In the genomic region with DNA sequence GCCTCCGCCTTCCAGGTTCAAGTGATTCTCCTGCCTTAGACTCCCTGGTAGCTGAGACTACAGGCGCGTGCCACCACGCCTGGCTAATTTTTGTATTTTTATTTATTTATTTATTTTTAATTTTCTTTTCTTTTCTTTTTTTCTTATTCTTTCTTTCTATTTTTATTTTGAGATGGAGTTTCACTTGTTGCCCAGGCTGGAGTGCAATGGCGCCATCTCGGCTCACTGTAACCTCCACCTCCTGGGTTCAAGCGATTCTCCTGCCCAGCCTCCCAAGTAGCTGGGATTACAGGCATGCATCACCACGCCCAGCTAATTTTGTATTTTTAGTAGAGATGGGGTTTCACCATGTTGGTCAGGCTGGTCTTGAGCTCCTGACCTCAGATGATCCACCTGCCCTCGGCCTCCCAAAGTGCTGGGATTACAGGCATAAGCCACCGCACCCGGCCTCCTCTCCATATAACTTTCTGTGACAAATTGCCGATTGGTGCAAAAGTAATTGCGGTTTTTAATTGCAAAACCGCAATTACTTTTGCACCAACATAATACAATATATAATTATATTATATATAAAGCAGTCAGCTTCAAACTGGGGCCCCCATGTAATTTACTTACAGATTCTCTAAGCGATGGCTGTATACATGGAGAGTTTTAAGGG, we compare ENCODE assay signal across 7 cellular contexts. TPM values are rescaled to one million over a fixed set of nuclear protein-coding genes. Genes with fewer than 3 reads are reported as not detected.
DNase-seq lines count a peak whose midpoint lies in the region; ATAC-seq, FAIRE-seq and TF ChIP-seq lines count a peak whose summit lies in the region.
"Not testable (repeated sequence)": the region's sequence is repeated elsewhere in the genome, so short reads cannot be mapped to it uniquely, and the experiment has no call there.
"Had no signal": no experiment of that assay in that cellular context is flagged by ENCODE, and none has a peak within 500 bp of the region (broad histone marks: within the 10 kb centered on the region; RNA-seq: fewer than 3 reads in every experiment).

No MANE protein-coding gene starts in this region.

- peak overlapping the region; percentile 24 for H3K4me3 Mint-ChIP-seq in activated T-cell treated with anti-CD3 and anti-CD28 coated beads, Interleukin-2, amount 50 U/mL, for 4 hours
- H3K4me3 Mint-ChIP-seq in effector memory CD8-positive, alpha-beta T cell = peak overlapping the region; percentile 38 to 63
- peak overlapping the region; percentile 36 for H3K4me3 Mint-ChIP-seq in natural killer cell treated with Interleukin-12 subunit alpha and Interleukin-12 subunit beta and Interleukin-15 and Interleukin-18, amount 100 ng/mL, for 72 hours

- WGBS in GM12878 (ENCODE audit: insufficient coverage, insufficient replicate concordance, low lambda C conversion rate, missing lambda C conversion rate) = 94% methylated on average over 15 of the region's 15 CpGs

- not testable (repeated sequence) for BruUV-seq in GM12878 (replicated peaks; lab: Mats Ljungman, UMichigan)

- not testable (repeated sequence) for H3K9me3 ChIP-seq in DND-41 (ENCODE audit: insufficient read depth, low read length, severe bottlenecking); Loucy (ENCODE audit: insufficient read depth, low read depth, low read length); GM12878 (replicated peaks; ENCODE audit: control insufficient read depth, insufficient read depth, low read length)

- H3K36me3 ChIP-seq in DND-41 (ENCODE audit: insufficient read depth, low read length) (peaks cover 19% of the 10 kb centered on the region), Loucy (ENCODE audit: insufficient read depth, low read length) (peaks cover 13% of the 10 kb centered on the region)
- not testable (repeated sequence) for H3K36me3 ChIP-seq in GM12878 (ENCODE audit: control insufficient read depth in 2 of 2, insufficient read depth in 2 of 2, low read length in 1 of 2)

- TF ChIP-seq RAD21 in GM12878 (IDR thresholded peaks at IDR 0.05; ENCODE audit: insufficient read depth, low read depth, low read length) = not testable (repeated sequence)

- H3F3A ChIP-seq in Loucy (ENCODE audit: low read depth) = not testable (repeated sequence)

- not testable (repeated sequence) for H3K27me3 ChIP-seq in DND-41 (ENCODE audit: insufficient read depth, low read length, poor library complexity); GM12878 (replicated peaks in 1 of 2; ENCODE audit: control insufficient read depth in 2 of 2, insufficient read depth in 2 of 2, low read length in 1 of 2)
- H3K27me3 ChIP-seq in Loucy (ENCODE audit: insufficient read depth, low read length, poor library complexity, severe bottlenecking) = peaks cover 19% of the 10 kb centered on the region

- H3K36me3 Mint-ChIP-seq in activated T-cell treated with anti-CD3 and anti-CD28 coated beads, Interleukin-2, amount 50 U/mL, for 4 hours (ENCODE audit: insufficient read depth) = peaks cover 11% of the 10 kb centered on the region
- peaks cover 25% of the 10 kb centered on the region for H3K36me3 Mint-ChIP-seq in effector memory CD8-positive, alpha-beta T cell (ENCODE audit: insufficient read depth)
- H3K36me3 Mint-ChIP-seq in natural killer cell treated with Interleukin-12 subunit alpha and Interleukin-12 subunit beta and Interleukin-15 and Interleukin-18, amount 100 ng/mL, for 72 hours = not testable (repeated sequence)

- not testable (repeated sequence) for H2AFZ ChIP-seq in DND-41 (ENCODE audit: low read depth, low read length); Loucy (ENCODE audit: low read length); GM12878 (ENCODE audit: control insufficient read depth, low read depth, low read length)

- TF ChIP-seq POLR2A in GM12878 (IDR thresholded peaks at IDR 0.05; ENCODE audit: low read depth, low read length) = not testable (repeated sequence)

- CTCF ChIA-PET in GM12878 (lab: Yijun Ruan, JAX) = interaction anchor here (1.7 to 2.1 kb wide), 3 partner anchors 46 to 99 kb away, joined by 3 to 13 read pairs (median 10); a partner anchor contains a TSS

- intact Hi-C loops in GM12878 (cut with micrococcal nuclease; ENCODE audit: unreplicated experiment) = not testable (repeated sequence)

- POLR2A ChIA-PET in GM12878 (lab: Charles Lee) = not testable (repeated sequence)

- SMC1A ChIA-PET in GM12878 (lab: Charles Lee; ENCODE audit: uncharacterized antibody, unreplicated experiment) = interaction anchor here (0.6 to 2.1 kb wide), 4 partner anchors 10 to 97 kb away, joined by 3 to 8 read pairs (median 3); a partner anchor contains a TSS

- peaks cover 12% of the 10 kb centered on the region for H3K4me1 Mint-ChIP-seq in activated T-cell treated with anti-CD3 and anti-CD28 coated beads, Interleukin-2, amount 50 U/mL, for 4 hours (ENCODE audit: low read depth)
- H3K4me1 Mint-ChIP-seq in effector memory CD8-positive, alpha-beta T cell (ENCODE audit: low read depth in 2 of 2); natural killer cell treated with Interleukin-12 subunit alpha and Interleukin-12 subunit beta and Interleukin-15 and Interleukin-18, amount 100 ng/mL, for 72 hours (ENCODE audit: low read depth in 2 of 2): not testable (repeated sequence)

- TF ChIP-seq CTCF in DND-41 (IDR thresholded peaks at IDR 0.05; ENCODE audit: borderline replicate concordance, extremely low read depth, low read length, poor library complexity, severe bottlenecking); Loucy (conservative IDR thresholded peaks at IDR 0.05; ENCODE audit: low read length); GM12878 (IDR thresholded peaks at IDR 0.05 in 2 of 3, conservative IDR thresholded peaks at IDR 0.05 in 1 of 3; ENCODE audit: control insufficient read depth in 2 of 3, extremely low read depth in 1 of 3, insufficient read depth in 1 of 3, low read depth in 3 of 3, low read length in 3 of 3): not testable (repeated sequence)

- not testable (repeated sequence) for FAIRE-seq in GM12878 (lab: Jason Lieb, UNC)

- not testable (repeated sequence) for ATAC-seq in DND-41 (ENCODE audit: insufficient read depth, low read depth); activated T-cell treated with anti-CD3 and anti-CD28 coated beads, Interleukin-2, amount 50 U/mL, for 4 hours; GM12878; effector memory CD8-positive, alpha-beta T cell (replicated peaks); natural killer cell treated with Interleukin-12 subunit alpha and Interleukin-12 subunit beta and Interleukin-15 and Interleukin-18, amount 100 ng/mL, for 72 hours

- in situ Hi-C loops in GM12878 (cut with MboI) = not testable (repeated sequence)

- H3K27ac Mint-ChIP-seq in effector memory CD8-positive, alpha-beta T cell; natural killer cell treated with Interleukin-12 subunit alpha and Interleukin-12 subunit beta and Interleukin-15 and Interleukin-18, amount 100 ng/mL, for 72 hours: not testable (repeated sequence)

- not testable (repeated sequence) for H3K27me3 Mint-ChIP-seq in activated T-cell treated with anti-CD3 and anti-CD28 coated beads, Interleukin-2, amount 50 U/mL, for 4 hours (ENCODE audit: low read depth); effector memory CD8-positive, alpha-beta T cell; natural killer cell treated with Interleukin-12 subunit alpha and Interleukin-12 subunit beta and Interleukin-15 and Interleukin-18, amount 100 ng/mL, for 72 hours

- H3K4me1 ChIP-seq in DND-41 (ENCODE audit: insufficient read depth, low read length) (peaks cover 28% of the 10 kb centered on the region), Loucy (ENCODE audit: insufficient read depth, low read length, poor library complexity, severe bottlenecking) (peaks cover 43% of the 10 kb centered on the region)
- H3K4me1 ChIP-seq in GM12878 (ENCODE audit: control insufficient read depth, insufficient read depth, low read length) = not testable (repeated sequence)

- not testable (repeated sequence) for H3K27ac ChIP-seq in DND-41 (ENCODE audit: low read length); GM12878 (ENCODE audit: control insufficient read depth, insufficient read depth)

- H3K9ac ChIP-seq in DND-41 (ENCODE audit: low read depth, low read length); Loucy (ENCODE audit: low read depth, low read length, poor library complexity, severe bottlenecking); GM12878 (ENCODE audit: control insufficient read depth, insufficient read depth, low read length): not testable (repeated sequence)

- H3K4me2 ChIP-seq in DND-41 (ENCODE audit: insufficient read depth, low read length) (peak overlapping the region; percentile 76; the same call in 1 of the 2 replicates), Loucy (ENCODE audit: low read depth, low read length, poor library complexity, severe bottlenecking) (peak overlapping the region; percentile 62)
- H3K4me2 ChIP-seq in GM12878 (ENCODE audit: control insufficient read depth, insufficient read depth) = not testable (repeated sequence)

- TF ChIP-seq EP300 in GM12878 (IDR thresholded peaks at IDR 0.05; ENCODE audit: borderline replicate concordance in 1 of 2, control insufficient read depth in 1 of 2, low read depth in 2 of 2, low read length in 2 of 2) = not testable (repeated sequence)

- not testable (repeated sequence) for H4K20me1 ChIP-seq in DND-41 (ENCODE audit: insufficient read depth, low read length); GM12878 (ENCODE audit: control insufficient read depth, insufficient read depth)
- peaks cover 43% of the 10 kb centered on the region for H4K20me1 ChIP-seq in Loucy (ENCODE audit: insufficient read depth, low read length, poor library complexity, severe bottlenecking)

- not testable (repeated sequence) for DNase-seq in DND-41; activated T-cell treated with anti-CD3 and anti-CD28 coated beads, Interleukin-2, amount 50 U/mL, for 4 hours; GM12878 (ENCODE audit: low read depth, low spot score); effector memory CD8-positive, alpha-beta T cell; natural killer cell treated with Interleukin-12 subunit alpha and Interleukin-12 subunit beta and Interleukin-15 and Interleukin-18, amount 100 ng/mL, for 72 hours (ENCODE audit: low spot score)

- peaks cover 65% of the 10 kb centered on the region for H3K79me2 ChIP-seq in DND-41 (ENCODE audit: insufficient read depth, low read length)
- H3K79me2 ChIP-seq in Loucy (ENCODE audit: insufficient read depth, low read length) = peaks cover 62% of the 10 kb centered on the region
- H3K79me2 ChIP-seq in GM12878 (ENCODE audit: control insufficient read depth, insufficient read depth, low read length) = peaks cover 36% of the 10 kb centered on the region

- not testable (repeated sequence) for H3K9me2 ChIP-seq in Loucy (replicated peaks; ENCODE audit: low read depth, low read length)

- not testable (repeated sequence) for H3K9me3 Mint-ChIP-seq in activated T-cell treated with anti-CD3 and anti-CD28 coated beads, Interleukin-2, amount 50 U/mL, for 4 hours; effector memory CD8-positive, alpha-beta T cell; natural killer cell treated with Interleukin-12 subunit alpha and Interleukin-12 subunit beta and Interleukin-15 and Interleukin-18, amount 100 ng/mL, for 72 hours

- RAD21 ChIA-PET in GM12878 (lab: Charles Lee; ENCODE audit: unreplicated experiment) = not testable (repeated sequence)

- not testable (repeated sequence) for H3K4me3 ChIP-seq in DND-41 (ENCODE audit: low read depth in 1 of 2, low read length in 2 of 2); Loucy (ENCODE audit: low read length, poor library complexity, severe bottlenecking); GM12878

RNA-seq across cellular contexts. Expression of a gene that starts 2.4 kb away (rescaled TPM):
- 10 to 100 TPM; 46.3 to 47.9 (median 46.7) TPM for total RNA-seq in activated T-cell treated with anti-CD3 and anti-CD28 coated beads, Interleukin-2, amount 50 U/mL, for 4 hours
- 16.3 and 17.4 TPM in 2 replicates for total RNA-seq in GM12878 (2013; cell fraction: nucleolus; rRNA removed)
- total RNA-seq in GM12878 (2014; rRNA removed) (38.2 and 43.9 TPM in 2 replicates), GM12878 (2014; rRNA removed; fragmentation: Illumina TruSeq; extraction: Trizol) (47.9 and 48.8 TPM in 2 replicates), GM12878 (2021) (37.6 and 42.2 TPM in 2 replicates)
- 11.5 TPM for polyA plus RNA-seq in GM12878 (2011; ENCODE audit: low read depth)
- polyA plus RNA-seq in GM12878 (2011; rRNA removed) (72.1 and 135 TPM in 2 replicates), GM12878 (2014; fragmentation: Illumina TruSeq; extraction: Trizol) (42.2 and 55.5 TPM in 2 replicates), GM12878 (2014; fragmentation: Nextera tagmentation; extraction: Ambion mirVana) (10 to 100 TPM; 51.9 to 57.9 TPM), GM12878 (2014; rRNA removed) (33.5 and 36.4 TPM in 2 replicates), GM12878 (2016; fragmentation: Nextera tagmentation; extraction: Ambion mirVana) (10 to 100 TPM; 57.6 to 62.7 TPM)
- 16.2 and 18.5 TPM in 2 replicates for polyA plus RNA-seq in GM12878 (2011; cell fraction: cytosol; rRNA removed)
- 13.0 and 14.8 TPM in 2 replicates for polyA plus RNA-seq in GM12878 (2011; cell fraction: nucleus; rRNA removed)
- 21.1 and 24.9 TPM in 2 replicates for polyA plus RNA-seq in GM12878 (2012)
- 18.8 and 34.2 TPM in 2 replicates for polyA minus RNA-seq in GM12878 (2011; rRNA and poly(A)+ RNA removed)
- 10.3 and 10.9 TPM in 2 replicates for polyA minus RNA-seq in GM12878 (2011; cell fraction: cytosol; rRNA and poly(A)+ RNA removed)
- polyA minus RNA-seq in GM12878 (2011; cell fraction: nucleus; rRNA and poly(A)+ RNA removed) = 3.5 and 5.2 TPM in 2 replicates
- 10 to 100 TPM; 34.6 to 49.6 TPM for total RNA-seq in natural killer cell treated with Interleukin-12 subunit alpha and Interleukin-12 subunit beta and Interleukin-15 and Interleukin-18, amount 100 ng/mL, for 72 hours

RNA-seq across cellular contexts. Expression of a gene that starts 44.5 kb away (rescaled TPM):
- total RNA-seq in activated T-cell treated with anti-CD3 and anti-CD28 coated beads, Interleukin-2, amount 50 U/mL, for 4 hours = under 1 TPM; 0.16 to 0.27 (median 0.20) TPM
- not detected in 2 replicates for total RNA-seq in GM12878 (2013; cell fraction: nucleolus; rRNA removed)
- total RNA-seq in GM12878 (2014; rRNA removed) (0.17 and 0.71 TPM in 2 replicates), GM12878 (2014; rRNA removed; fragmentation: Illumina TruSeq; extraction: Trizol) (0.28 and 0.49 TPM in 2 replicates), GM12878 (2021) (0.46 and 0.61 TPM in 2 replicates)
- 0.09 TPM for polyA plus RNA-seq in GM12878 (2011; ENCODE audit: low read depth)
- polyA plus RNA-seq in GM12878 (2011; rRNA removed) (not detected in 2 replicates), GM12878 (2014; fragmentation: Illumina TruSeq; extraction: Trizol) (0.22 and 0.43 TPM in 2 replicates), GM12878 (2014; fragmentation: Nextera tagmentation; extraction: Ambion mirVana) (under 1 TPM in 1 of 2 experiments, not detected in 1; 0.07 TPM), GM12878 (2014; rRNA removed) (0.13 and 0.29 TPM in 2 replicates), GM12878 (2016; fragmentation: Nextera tagmentation; extraction: Ambion mirVana) (under 1 TPM; 0.08 to 0.39 TPM)
- polyA plus RNA-seq in GM12878 (2011; cell fraction: cytosol; rRNA removed) = 0.05 TPM in 1 of 2 replicates, not detected in the other
- 0.04 and 0.09 TPM in 2 replicates for polyA plus RNA-seq in GM12878 (2011; cell fraction: nucleus; rRNA removed)
- polyA plus RNA-seq in GM12878 (2012) = 0.08 and 0.21 TPM in 2 replicates
- not detected in 2 replicates for polyA minus RNA-seq in GM12878 (2011; rRNA and poly(A)+ RNA removed)
- not detected in 2 replicates for polyA minus RNA-seq in GM12878 (2011; cell fraction: cytosol; rRNA and poly(A)+ RNA removed)
- polyA minus RNA-seq in GM12878 (2011; cell fraction: nucleus; rRNA and poly(A)+ RNA removed) = not detected in 2 replicates
- total RNA-seq in natural killer cell treated with Interleukin-12 subunit alpha and Interleukin-12 subunit beta and Interleukin-15 and Interleukin-18, amount 100 ng/mL, for 72 hours = under 1 TPM; 0.05 to 0.42 TPM
- polyA plus RNA-seq: CD14-positive monocyte had no signal

RNA-seq across cellular contexts. Expression of a gene that starts 44.6 kb away (rescaled TPM):
- 10 to 100 TPM; 31.0 to 37.1 (median 36.9) TPM for total RNA-seq in activated T-cell treated with anti-CD3 and anti-CD28 coated beads, Interleukin-2, amount 50 U/mL, for 4 hours
- 122 and 133 TPM in 2 replicates for total RNA-seq in GM12878 (2013; cell fraction: nucleolus; rRNA removed)
- 25.6 and 31.8 TPM in 2 replicates for total RNA-seq in GM12878 (2014; rRNA removed)
- 24.2 and 24.9 TPM in 2 replicates for total RNA-seq in GM12878 (2014; rRNA removed; fragmentation: Illumina TruSeq; extraction: Trizol)
- total RNA-seq in GM12878 (2021) = 49.0 and 52.1 TPM in 2 replicates
- polyA plus RNA-seq in GM12878 (2011; ENCODE audit: low read depth) = 12.6 TPM
- 49.6 and 56.9 TPM in 2 replicates for polyA plus RNA-seq in GM12878 (2011; rRNA removed)
- polyA plus RNA-seq in GM12878 (2011; cell fraction: cytosol; rRNA removed) = 22.4 and 28.0 TPM in 2 replicates
- polyA plus RNA-seq in GM12878 (2011; cell fraction: nucleus; rRNA removed) = 22.6 and 26.0 TPM in 2 replicates
- polyA plus RNA-seq in GM12878 (2012) = 9.6 and 14.1 TPM in 2 replicates
- 12.3 and 15.7 TPM in 2 replicates for polyA plus RNA-seq in GM12878 (2014; fragmentation: Illumina TruSeq; extraction: Trizol)
- 1 to 10 TPM; 5.6 to 6.3 TPM for polyA plus RNA-seq in GM12878 (2014; fragmentation: Nextera tagmentation; extraction: Ambion mirVana)
- polyA plus RNA-seq in GM12878 (2014; rRNA removed) = 16.4 and 17.5 TPM in 2 replicates
- 10 to 100 TPM; 39.1 to 48.5 TPM for polyA plus RNA-seq in GM12878 (2016; fragmentation: Nextera tagmentation; extraction: Ambion mirVana)
- 91.6 and 161 TPM in 2 replicates for polyA minus RNA-seq in GM12878 (2011; rRNA and poly(A)+ RNA removed)
- 38.8 and 49.8 TPM in 2 replicates for polyA minus RNA-seq in GM12878 (2011; cell fraction: cytosol; rRNA and poly(A)+ RNA removed)
- polyA minus RNA-seq in GM12878 (2011; cell fraction: nucleus; rRNA and poly(A)+ RNA removed) = 16.3 and 30.0 TPM in 2 replicates
- 10 to 100 TPM; 51.2 to 78.5 TPM for total RNA-seq in natural killer cell treated with Interleukin-12 subunit alpha and Interleukin-12 subunit beta and Interleukin-15 and Interleukin-18, amount 100 ng/mL, for 72 hours
